ENCODE assay signal across 8 cellular contexts in the genomic region with DNA sequence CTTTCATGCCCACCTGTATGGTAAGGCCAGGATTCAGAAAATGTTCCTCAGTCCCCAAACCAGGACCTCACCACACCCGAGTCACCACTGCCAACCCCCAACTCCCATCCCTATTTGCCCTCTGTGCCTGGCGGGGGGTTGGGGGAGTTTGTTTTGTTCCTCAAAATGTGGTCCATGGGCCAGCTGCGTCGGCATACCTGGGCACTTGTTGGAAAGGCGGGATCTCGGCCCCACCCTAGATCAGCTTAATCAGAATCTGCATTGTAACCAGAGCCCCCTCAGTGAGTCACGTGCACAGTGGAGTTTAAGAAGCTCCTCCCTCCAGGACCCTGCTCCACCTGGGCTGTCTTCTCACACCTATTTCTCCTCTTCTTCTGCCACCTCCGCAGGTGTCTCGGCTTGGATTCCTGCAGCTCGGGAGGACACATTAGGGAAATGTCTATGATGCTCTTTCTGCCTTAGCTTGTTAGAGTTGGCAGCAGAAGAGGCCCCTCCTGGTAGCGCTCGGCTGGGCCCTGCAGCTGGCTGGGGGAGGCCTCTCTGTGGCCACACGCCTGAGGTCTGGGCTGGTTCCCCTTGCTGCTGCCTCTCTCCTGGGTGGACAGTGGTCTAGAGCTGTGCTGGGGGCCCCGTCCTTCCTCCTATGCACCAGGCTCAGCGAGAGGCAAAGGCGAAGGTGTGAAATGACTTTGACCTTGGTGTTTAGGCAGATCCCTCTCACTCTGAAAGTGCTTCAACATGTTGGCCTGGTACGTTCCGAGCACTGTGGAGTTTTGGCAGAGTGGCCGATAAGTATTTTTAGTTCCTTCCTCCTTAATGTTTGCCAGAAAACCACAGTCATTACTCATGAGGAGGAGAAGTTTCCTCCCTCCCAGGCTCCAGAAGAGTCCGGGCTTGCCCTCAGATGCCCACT. TPM values are rescaled to one million over a fixed set of nuclear protein-coding genes. Genes with fewer than 3 reads are reported as not detected.
DNase-seq lines count a peak whose midpoint lies in the region; ATAC-seq lines count a peak whose summit lies in the region.

No MANE protein-coding gene starts in this region.

- H3K9me3 Mint-ChIP-seq in activated CD8-positive, alpha-beta memory T cell treated with anti-CD3 and anti-CD28 coated beads, Interleukin-2, amount 10 ng/mL, durations not matched to agents 7 days and 5 days (ENCODE audit: low read depth) = no peaks in the 10 kb centered on the region

- peak; percentile 62 for DNase-seq in DMS79 treated with DMSO at 0.1 percent for 48 hours (lab: John Stamatoyannopoulos, UW)
- DNase-seq in HS-27A (ENCODE audit: low read depth) = peak; percentile 50
- DNase-seq in activated CD8-positive, alpha-beta memory T cell treated with anti-CD3 and anti-CD28 coated beads, Interleukin-2, amount 10 ng/mL, durations not matched to agents 7 days and 5 days = peak; percentile 56
- peak; percentile 59 for DNase-seq in globus pallidus (ENCODE audit: low spot score)
- peak; percentile 24 for DNase-seq in putamen (ENCODE audit: low spot score)
- no peak for DNase-seq in DMS 273 treated with DMSO at 0.1 percent for 48 hours (lab: John Stamatoyannopoulos, UW)

- H3K27me3 Mint-ChIP-seq in activated CD8-positive, alpha-beta memory T cell treated with anti-CD3 and anti-CD28 coated beads, Interleukin-2, amount 10 ng/mL, durations not matched to agents 7 days and 5 days = peaks cover 13% of the 10 kb centered on the region

- ATAC-seq in activated CD8-positive, alpha-beta memory T cell treated with anti-CD3 and anti-CD28 coated beads, Interleukin-2, amount 10 ng/mL, durations not matched to agents 7 days and 5 days = peak; percentile 47
- ATAC-seq in HG02970 (IDR thresholded peaks at IDR 0.05; ENCODE audit: low FRiP score, unreplicated experiment) (no peak), HG03457 (IDR thresholded peaks at IDR 0.05; ENCODE audit: unreplicated experiment) (no peak)

- H3K4me3 Mint-ChIP-seq in activated CD8-positive, alpha-beta memory T cell treated with anti-CD3 and anti-CD28 coated beads, Interleukin-2, amount 10 ng/mL, durations not matched to agents 7 days and 5 days = no peak overlapping the region

- H3K27ac Mint-ChIP-seq in activated CD8-positive, alpha-beta memory T cell treated with anti-CD3 and anti-CD28 coated beads, Interleukin-2, amount 10 ng/mL, durations not matched to agents 7 days and 5 days = no peak overlapping the region

- no peaks in the 10 kb centered on the region for H3K36me3 Mint-ChIP-seq in activated CD8-positive, alpha-beta memory T cell treated with anti-CD3 and anti-CD28 coated beads, Interleukin-2, amount 10 ng/mL, durations not matched to agents 7 days and 5 days

- H3K4me1 Mint-ChIP-seq in activated CD8-positive, alpha-beta memory T cell treated with anti-CD3 and anti-CD28 coated beads, Interleukin-2, amount 10 ng/mL, durations not matched to agents 7 days and 5 days = peaks cover 6% of the 10 kb centered on the region

- CTCF ChIA-PET in activated CD8-positive, alpha-beta memory T cell treated with anti-CD3 and anti-CD28 coated beads, Interleukin-2, amount 10 ng/mL, durations not matched to agents 7 days and 5 days (lab: Charles Lee) = interaction anchor here (0.7 to 1.5 kb wide), 5 partner anchors 11 to 52 kb away, joined by 3 to 5 read pairs (median 3); a partner anchor contains a TSS

RNA-seq across cellular contexts. Expression of a gene that starts 41.8 kb away (rescaled TPM):
- 10 to 100 TPM; 42.8 to 43.2 TPM for total RNA-seq in activated CD8-positive, alpha-beta memory T cell treated with anti-CD3 and anti-CD28 coated beads, Interleukin-2, amount 10 ng/mL, durations not matched to agents 7 days and 5 days

RNA-seq across cellular contexts. Expression of a gene that starts 41.8 kb away (rescaled TPM):
- total RNA-seq in activated CD8-positive, alpha-beta memory T cell treated with anti-CD3 and anti-CD28 coated beads, Interleukin-2, amount 10 ng/mL, durations not matched to agents 7 days and 5 days = 10 to 100 TPM; 45.4 to 51.0 TPM
